In genomic region chr1:220691039-220691684, GRCh38 we compare ENCODE assay signal across 1 cellular context.
TF ChIP-seq lines count a peak whose summit lies in the region.

No MANE protein-coding gene starts in this region.

TF ChIP-seq in H1, 55 proteins besides CTCF, POLR2A, EP300 and RAD21:
- TF ChIP-seq HDAC6 (IDR thresholded peaks at IDR 0.05; ENCODE audit: low read depth, low read length), result no peak
- TF ChIP-seq RXRA (IDR thresholded peaks at IDR 0.05; ENCODE audit: insufficient read depth, low read depth, low read length), result no peak
- no peak; the same call in 1 of the 2 replicates for TF ChIP-seq SUZ12 (IDR thresholded peaks at IDR 0.05; ENCODE audit: low read length)
- no peak for TF ChIP-seq SP2 (IDR thresholded peaks at IDR 0.05; ENCODE audit: low read length)
- TF ChIP-seq ATF2 (IDR thresholded peaks at IDR 0.05; ENCODE audit: low read length), result no peak
- TF ChIP-seq CTBP2 (IDR thresholded peaks at IDR 0.05; ENCODE audit: borderline replicate concordance, insufficient read depth, insufficient read length, low read length), result no peak
- TF ChIP-seq BCL11A (IDR thresholded peaks at IDR 0.05; ENCODE audit: low read depth in 2 of 2, low read length in 2 of 2), result no peak
- no peak for TF ChIP-seq TCF12 (IDR thresholded peaks at IDR 0.05; ENCODE audit: low read depth, low read length)
- TF ChIP-seq KDM5A (IDR thresholded peaks at IDR 0.05; ENCODE audit: low read length), result no peak
- no peak for TF ChIP-seq KDM1A (IDR thresholded peaks at IDR 0.05; ENCODE audit: borderline replicate concordance, low read length)
- TF ChIP-seq BRCA1 (IDR thresholded peaks at IDR 0.05; ENCODE audit: low read depth, low read length), result no peak
